In the genomic region with DNA sequence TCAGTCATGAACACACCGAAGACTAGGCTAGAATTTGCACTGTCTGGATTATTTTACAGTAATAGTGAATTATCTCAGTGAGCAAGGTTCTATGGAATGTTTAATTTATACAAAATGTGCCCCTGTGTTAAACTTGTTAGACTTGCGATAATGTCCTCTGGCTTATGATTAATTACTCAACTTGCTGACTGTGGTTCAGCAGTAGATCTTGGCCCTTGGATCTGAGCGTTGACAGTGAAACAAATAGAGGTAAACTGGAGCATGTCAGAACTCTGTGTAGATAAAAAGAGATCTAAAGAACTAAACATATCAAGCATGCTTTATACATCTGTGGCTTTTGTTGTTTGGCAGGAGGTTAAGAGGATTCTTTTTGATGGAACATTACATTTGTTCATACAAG, we compare ENCODE assay signal across 24 cellular contexts.
DNase-seq lines count a peak whose midpoint lies in the region; ATAC-seq and TF ChIP-seq lines count a peak whose summit lies in the region.
"Had no signal": no experiment of that assay in that cellular context is flagged by ENCODE, and none has a peak within 500 bp of the region (broad histone marks: within the 10 kb centered on the region; RNA-seq: fewer than 3 reads in every experiment).

No MANE protein-coding gene starts in this region.

- no peaks in the 10 kb centered on the region for H3K36me3 ChIP-seq in neural progenitor cell
- no peaks in the 10 kb centered on the region for H3K36me3 ChIP-seq in neuronal stem cell (replicated peaks in 1 of 2; ENCODE audit: control insufficient read depth in 2 of 2, insufficient read depth in 2 of 2, low read length in 2 of 2)
- no peaks in the 10 kb centered on the region for H3K36me3 ChIP-seq in osteoblast (ENCODE audit: insufficient read depth, low read length)
- H3K36me3 ChIP-seq: BE2C, MG63 had no signal

- H2BK15ac ChIP-seq in neuronal stem cell (ENCODE audit: low read length), result no peak overlapping the region

- H3K9me3 ChIP-seq in neural progenitor cell (ENCODE audit: low read depth) (no peaks in the 10 kb centered on the region), neuronal stem cell (replicated peaks in 1 of 2; ENCODE audit: control insufficient read depth in 2 of 2, insufficient read depth in 1 of 2, low read depth in 1 of 2, low read length in 2 of 2) (no peaks in the 10 kb centered on the region), osteoblast (ENCODE audit: low read depth, low read length) (no peaks in the 10 kb centered on the region)
- H3K9me3 ChIP-seq: BE2C, MG63 had no signal

- no peak overlapping the region for H3K4me3 ChIP-seq in neural progenitor cell
- H3K4me3 ChIP-seq in neuronal stem cell (ENCODE audit: low read length in 2 of 2), result no peak overlapping the region
- H3K4me3 ChIP-seq in osteoblast (ENCODE audit: insufficient read depth, low read length), result no peak overlapping the region
- H3K4me3 ChIP-seq: GM23338, MG63 had no signal

- H4K20me1 ChIP-seq in neural progenitor cell (ENCODE audit: low read depth), result no peaks in the 10 kb centered on the region
- H4K20me1 ChIP-seq in osteoblast (ENCODE audit: insufficient read depth, low read length), result no peaks in the 10 kb centered on the region

- no peak overlapping the region for H3K23ac ChIP-seq in neuronal stem cell (ENCODE audit: low read depth, low read length, poor library complexity)

- H3K36me3 Mint-ChIP-seq in neural progenitor cell, result no peaks in the 10 kb centered on the region
- H3K36me3 Mint-ChIP-seq: CD14-positive monocyte; CD8-positive, alpha-beta memory T cell had no signal

- no peak for ATAC-seq in GM19328 (IDR thresholded peaks at IDR 0.05; ENCODE audit: unreplicated experiment)
- ATAC-seq: GM23338 had no signal

- no peak overlapping the region for H4K91ac ChIP-seq in neuronal stem cell (ENCODE audit: low read depth, low read length, poor library complexity)

- no peak overlapping the region for H3K14ac ChIP-seq in neuronal stem cell (ENCODE audit: low read length)

- H3K4me2 ChIP-seq in neural progenitor cell (no peak overlapping the region), neuronal stem cell (ENCODE audit: insufficient read depth, low read length, poor library complexity, severe bottlenecking) (no peak overlapping the region), osteoblast (ENCODE audit: insufficient read depth, low read length) (no peak overlapping the region)
- H3K4me2 ChIP-seq: GM23338 had no signal

- H3K27me3 Mint-ChIP-seq in neural progenitor cell (ENCODE audit: insufficient read depth, low read depth), result no peaks in the 10 kb centered on the region
- H3K27me3 Mint-ChIP-seq: CD8-positive, alpha-beta memory T cell had no signal

- no peaks in the 10 kb centered on the region for H3K4me1 ChIP-seq in neural progenitor cell
- peaks cover 0 to 2% of the 10 kb centered on the region in 2 donors for H3K4me1 ChIP-seq in neuronal stem cell (ENCODE audit: control insufficient read depth in 2 of 2, insufficient read depth in 1 of 2, low read depth in 1 of 2, low read length in 2 of 2)
- no peaks in the 10 kb centered on the region for H3K4me1 ChIP-seq in osteoblast (ENCODE audit: insufficient read depth, low read length)
- H3K4me1 ChIP-seq: BE2C had no signal

- no peak for TF ChIP-seq CTCF in neural progenitor cell (IDR thresholded peaks at IDR 0.05)
- no peak for TF ChIP-seq CTCF in osteoblast (IDR thresholded peaks at IDR 0.05; ENCODE audit: extremely low read depth, low read depth, low read length)

- no peak overlapping the region for H2BK12ac ChIP-seq in neuronal stem cell (ENCODE audit: low read length)

- WGBS in neuronal stem cell (ENCODE audit: extremely low coverage in 2 of 2, insufficient read length in 2 of 2, insufficient replicate concordance in 1 of 2), 2 donors, result no CpG with 5 or more reads among the region's 3 CpGs

- H4K8ac ChIP-seq in neuronal stem cell (ENCODE audit: low read depth, low read length), result no peak overlapping the region

- no peak overlapping the region for H3K27ac ChIP-seq in neural progenitor cell
- H3K27ac ChIP-seq in neuronal stem cell (replicated peaks; ENCODE audit: low read length), result no peak overlapping the region
- H3K27ac ChIP-seq in osteoblast (ENCODE audit: low read depth, low read length), result no peak overlapping the region

- H2AFZ ChIP-seq in neural progenitor cell (replicated peaks), result peak overlapping the region; percentile 13
- no peak overlapping the region for H2AFZ ChIP-seq in neuronal stem cell (ENCODE audit: low read length)
- no peak overlapping the region for H2AFZ ChIP-seq in osteoblast (ENCODE audit: low read length)
- H2AFZ ChIP-seq: GM23338 had no signal

- no peaks in the 10 kb centered on the region for H3K79me1 ChIP-seq in neuronal stem cell (ENCODE audit: low read depth, low read length)

- no peaks in the 10 kb centered on the region for H3K4me1 Mint-ChIP-seq in neural progenitor cell
- H3K4me1 Mint-ChIP-seq: CD14-positive monocyte; CD8-positive, alpha-beta memory T cell; GM23338; H9 had no signal

- no peak overlapping the region for H2BK5ac ChIP-seq in neuronal stem cell (ENCODE audit: low read length)

- no peaks in the 10 kb centered on the region for H3F3A ChIP-seq in neural progenitor cell (ENCODE audit: low read depth)

- H3K27me3 ChIP-seq in neural progenitor cell (no peaks in the 10 kb centered on the region), neuronal stem cell (ENCODE audit: control insufficient read depth in 3 of 3, insufficient read depth in 3 of 3, low read depth in 1 of 3, low read length in 3 of 3) (no peaks in the 10 kb centered on the region), osteoblast (ENCODE audit: insufficient read depth, low read length) (no peaks in the 10 kb centered on the region)
- H3K27me3 ChIP-seq: BE2C had no signal

- no peaks in the 10 kb centered on the region for H3K79me2 ChIP-seq in neural progenitor cell (ENCODE audit: low read depth)
- no peaks in the 10 kb centered on the region for H3K79me2 ChIP-seq in osteoblast (ENCODE audit: insufficient read depth, low read length)

- H2AK5ac ChIP-seq in neuronal stem cell (ENCODE audit: low read depth, low read length), result no peak overlapping the region

- H2BK120ac ChIP-seq in neuronal stem cell (ENCODE audit: low read depth, low read length), result no peak overlapping the region

- H3K4me3 Mint-ChIP-seq in neural progenitor cell, result no peak overlapping the region
- H3K4me3 Mint-ChIP-seq: CD14-positive monocyte; CD8-positive, alpha-beta memory T cell; GM23338; H9 had no signal

- H3K4ac ChIP-seq in neuronal stem cell (ENCODE audit: low read length), result no peak overlapping the region

- no peak overlapping the region for H3K18ac ChIP-seq in neuronal stem cell (ENCODE audit: low read length)

- H3K9ac ChIP-seq in neural progenitor cell, result no peak overlapping the region
- H3K9ac ChIP-seq in neuronal stem cell (ENCODE audit: low read depth, low read length, poor library complexity), result no peak overlapping the region

- DNase-seq in NCI-H1694 treated with DMSO at 0.1 percent for 48 hours (lab: John Stamatoyannopoulos, UW), result peak; percentile 27
- no peak for DNase-seq in NCI-H1694 (lab: John Stamatoyannopoulos, UW)
- peak; percentile 51 for DNase-seq in NCI-H69 (lab: John Stamatoyannopoulos, UW)
- DNase-seq in iris pigment epithelial cell (ENCODE audit: low read depth), result peak; percentile 14
- DNase-seq in neural progenitor cell (ENCODE audit: low spot score), result no peak
- DNase-seq in neuronal stem cell (ENCODE audit: low spot score), result no peak
- DNase-seq in osteoblast (ENCODE audit: insufficient read length, low spot score, missing footprints), result no peak
- DNase-seq: 8988T; ACHN; BE2C; CD8-positive, alpha-beta memory T cell; DMS153; H9; KG1; MG63; NCI-H1105 treated with DMSO at 0.1 percent for 48 hours; NCI-H2029 treated with DMSO at 0.1 percent for 48 hours; NCI-H446; NCI-H526 treated with DMSO at 0.1 percent for 48 hours; Right ventricle myocardium superior; RPMI8226 had no signal

- no peak overlapping the region for H3K27ac Mint-ChIP-seq in neural progenitor cell
- H3K27ac Mint-ChIP-seq: CD14-positive monocyte; CD8-positive, alpha-beta memory T cell; GM23338; H9 had no signal

- H3K9me3 Mint-ChIP-seq in neural progenitor cell, result no peaks in the 10 kb centered on the region
- H3K9me3 Mint-ChIP-seq: CD14-positive monocyte, GM23338, H9 had no signal

Comparison
In these comparisons a context has a peak if more than half of its experiments do, and no peak if none do; other contexts are left out.
1. DNase-seq: peak in NCI-H1694 treated with DMSO at 0.1 percent for 48 hours (single experiment), NCI-H69 (single experiment) and iris pigment epithelial cell (single experiment); none in NCI-H1694 (single experiment), neural progenitor cell (single experiment), neuronal stem cell (single experiment) and osteoblast (single experiment).